ENCODE assay signal across 23 cellular contexts in genomic region chr11:9783986-9784385, GRCh38.
DNase-seq lines count a peak whose midpoint lies in the region; ATAC-seq and TF ChIP-seq lines count a peak whose summit lies in the region.
"Had no signal": no experiment of that assay in that cellular context is flagged by ENCODE, and none has a peak within 500 bp of the region (broad histone marks: within the 10 kb centered on the region; RNA-seq: fewer than 3 reads in every experiment).

No MANE protein-coding gene starts in this region.

- TF ChIP-seq POLR2A in prostate gland (IDR thresholded peaks at IDR 0.05), result no peak

- H3K9me3 ChIP-seq in adipocyte (ENCODE audit: control insufficient read depth, low read length) (no peaks in the 10 kb centered on the region), right cardiac atrium (ENCODE audit: control insufficient read depth, low read length) (no peaks in the 10 kb centered on the region), psoas muscle (no peaks in the 10 kb centered on the region), prostate gland (no peaks in the 10 kb centered on the region)
- H3K9me3 ChIP-seq: MG63, SJCRH30, tibial nerve had no signal

- peaks cover 0 to 13% of the 10 kb centered on the region in 2 donors for H3K36me3 Mint-ChIP-seq in activated naive CD4-positive, alpha-beta T cell treated with anti-CD3 and anti-CD28 coated beads, Interleukin-2, amount 50 U/mL, for 72 hours

- WGBS in right cardiac atrium, result 85% methylated on average over 2 of the region's 2 CpGs
- 87 to 93% (median 87%) methylated on average over 2 of the region's 2 CpGs for WGBS in psoas muscle, 3 donors
- WGBS in prostate gland, result 78% methylated on average over 2 of the region's 2 CpGs

- TF ChIP-seq CTCF in psoas muscle (IDR thresholded peaks at IDR 0.05) (no peak), prostate gland (IDR thresholded peaks at IDR 0.05) (no peak)

- ATAC-seq in activated naive CD4-positive, alpha-beta T cell treated with anti-CD3 and anti-CD28 coated beads, Interleukin-2, amount 50 U/mL, for 72 hours, result no peak
- no peak for ATAC-seq in right cardiac atrium
- ATAC-seq in psoas muscle, result no peak
- ATAC-seq: CD8-positive, alpha-beta T cell had no signal

- H3K36me3 ChIP-seq in adipocyte (ENCODE audit: control insufficient read depth, insufficient read depth, low read length, severe bottlenecking), result peaks cover 82% of the 10 kb centered on the region
- peaks cover 23 to 71% of the 10 kb centered on the region in 2 donors for H3K36me3 ChIP-seq in psoas muscle (ENCODE audit: insufficient read depth in 1 of 2, low read depth in 1 of 2)
- peaks cover 0 to 2% of the 10 kb centered on the region in 2 donors for H3K36me3 ChIP-seq in prostate gland

- H3K9me3 Mint-ChIP-seq in activated naive CD4-positive, alpha-beta T cell treated with anti-CD3 and anti-CD28 coated beads, Interleukin-2, amount 50 U/mL, for 72 hours, result no peaks in the 10 kb centered on the region
- H3K9me3 Mint-ChIP-seq: activated CD4-positive, alpha-beta memory T cell treated with anti-CD3 and anti-CD28 coated beads, Interleukin-2, amount 10 ng/mL, durations not matched to agents 7 days and 5 days; activated naive CD8-positive, alpha-beta T cell treated with anti-CD3 and anti-CD28 coated beads, Interleukin-2, amount 10 ng/mL, durations not matched to agents 7 days and 5 days; CD8-positive, alpha-beta T cell had no signal

- peaks cover 37% of the 10 kb centered on the region for H3K4me1 ChIP-seq in adipocyte (ENCODE audit: control insufficient read depth, insufficient read depth, low read length)
- no peaks in the 10 kb centered on the region for H3K4me1 ChIP-seq in right cardiac atrium (ENCODE audit: control insufficient read depth, insufficient read depth, low read length)
- H3K4me1 ChIP-seq in psoas muscle, result peaks cover 23% of the 10 kb centered on the region
- no peaks in the 10 kb centered on the region for H3K4me1 ChIP-seq in prostate gland (replicated peaks)

- H3K27me3 ChIP-seq in adipocyte (replicated peaks; ENCODE audit: control insufficient read depth, insufficient read depth, low read length), result no peaks in the 10 kb centered on the region
- H3K27me3 ChIP-seq in right cardiac atrium (ENCODE audit: control insufficient read depth, insufficient read depth), result no peaks in the 10 kb centered on the region
- H3K27me3 ChIP-seq in psoas muscle (ENCODE audit: insufficient read depth in 3 of 3, low read length in 2 of 3), result no peaks in the 10 kb centered on the region
- H3K27me3 ChIP-seq in prostate gland (replicated peaks; ENCODE audit: insufficient read depth), result no peaks in the 10 kb centered on the region
- H3K27me3 ChIP-seq: MG63, SJCRH30, tibial nerve had no signal

- H3K27ac ChIP-seq in right cardiac atrium (ENCODE audit: low read length) (peak overlapping the region; percentile 84), psoas muscle (peak overlapping the region; percentile 46), prostate gland (no peak overlapping the region)
- H3K27ac ChIP-seq: SJCRH30, tibial nerve had no signal

- intact Hi-C loops in right cardiac atrium (cut with DNase I), result no loop called here
- intact Hi-C loops in psoas muscle (cut with DNase I), result no loop called here
- intact Hi-C loops in prostate gland (cut with DNase I), result no loop called here

- peak overlapping the region; percentile 16 to 88 for H3K27ac Mint-ChIP-seq in activated naive CD4-positive, alpha-beta T cell treated with anti-CD3 and anti-CD28 coated beads, Interleukin-2, amount 50 U/mL, for 72 hours
- H3K27ac Mint-ChIP-seq: activated CD4-positive, alpha-beta memory T cell treated with anti-CD3 and anti-CD28 coated beads, Interleukin-2, amount 10 ng/mL, durations not matched to agents 7 days and 5 days; activated naive CD8-positive, alpha-beta T cell treated with anti-CD3 and anti-CD28 coated beads, Interleukin-2, amount 10 ng/mL, durations not matched to agents 7 days and 5 days; CD8-positive, alpha-beta T cell had no signal

- H3K4me3 ChIP-seq in adipocyte (ENCODE audit: low read length) (no peak overlapping the region), right cardiac atrium (ENCODE audit: low read length) (no peak overlapping the region), psoas muscle (no peak overlapping the region), prostate gland (no peak overlapping the region)
- H3K4me3 ChIP-seq: MG63, SJCRH30, tibial nerve had no signal

- DNase-seq in activated naive CD4-positive, alpha-beta T cell treated with anti-CD3 and anti-CD28 coated beads, Interleukin-2, amount 50 U/mL, for 72 hours (ENCODE audit: low spot score in 2 of 2), result no peak
- DNase-seq in activated naive CD4-positive, alpha-beta T cell treated with Interleukin-2 at 50 U/mL for 16 hours, result no peak
- DNase-seq in adipocyte (ENCODE audit: low read depth) (no peak), right cardiac atrium (no peak), psoas muscle (no peak), prostate gland (ENCODE audit: low spot score) (no peak), MV-4-11 (lab: John Stamatoyannopoulos, UW) (no peak)
- no peak for DNase-seq in stimulated activated CD4-positive, alpha-beta T cell treated with anti-CD3 and anti-CD28 coated beads, Interleukin-4, amount 100 ng/mL, for 24 hours
- DNase-seq: 8988T; activated CD4-positive, alpha-beta memory T cell treated with anti-CD3 and anti-CD28 coated beads, Interleukin-2, amount 10 ng/mL, durations not matched to agents 7 days and 5 days; activated CD4-positive, CD25-positive, alpha-beta regulatory T cell treated with anti-CD3 and anti-CD28 coated beads, Interleukin-2, amount 50 U/mL, for 72 hours; activated CD8-positive, alpha-beta memory T cell treated with anti-CD3 and anti-CD28 coated beads, Interleukin-2, amount 50 U/mL, for 48 hours; activated effector memory CD4-positive, alpha-beta T cell treated with Interleukin-2 at 50 U/mL for 16 hours; activated naive CD8-positive, alpha-beta T cell treated with anti-CD3 and anti-CD28 coated beads, Interleukin-2, amount 10 ng/mL, durations not matched to agents 7 days and 5 days; CD8-positive, alpha-beta T cell; MG63; NCI-H1417; NCI-H2029 treated with DMSO at 0.1 percent for 48 hours; NCI-H226; NCI-H69; SJCRH30; T-helper 1 cell had no signal

- peak overlapping the region; percentile 65 for H3K9ac ChIP-seq in adipocyte (ENCODE audit: low read length)

Comparison
In these comparisons a context has a peak if more than half of its experiments do, and no peak if none do; other contexts are left out.
1. H3K27ac ChIP-seq: peak in right cardiac atrium (single experiment) and psoas muscle (single experiment); none in prostate gland (0 of 2).